In genomic region chr19:19538077-19538764, GRCh38 we compare ENCODE assay signal across 8 cellular contexts. TPM values are rescaled to one million over a fixed set of nuclear protein-coding genes. Genes with fewer than 3 reads are reported as not detected.
DNase-seq lines count a peak whose midpoint lies in the region; ATAC-seq and TF ChIP-seq lines count a peak whose summit lies in the region.

Gene CILP2 (plus strand): TSS chr19:19538265. CDS start chr19:19538350, 85 bp downstream.

- no peak for TF ChIP-seq CTCF in heart right ventricle (IDR thresholded peaks at IDR 0.05)

- H3K4me1 ChIP-seq in heart right ventricle, result peaks cover 9 to 35% (median 26%) of the 10 kb centered on the region in 9 donors

- no peaks in the 10 kb centered on the region for H3K9me3 ChIP-seq in heart right ventricle

- intact Hi-C loops in heart right ventricle (cut with DNase I), result loop anchor here in 4 of 10 donors (10.0 kb wide), 3 partner anchors 397 to 427 kb away; no protein-coding TSS in a partner anchor

- H3K36me3 ChIP-seq in heart right ventricle, result no peaks in the 10 kb centered on the region

- DNase-seq in stimulated activated CD4-positive, alpha-beta T cell treated with anti-CD3 and anti-CD28 coated beads, Interleukin-12 subunit alpha, Interleukin-12 subunit beta, amount 100 ng/mL, for 4 hours, result peak; percentile 51
- DNase-seq in stimulated activated CD4-positive, alpha-beta T cell treated with anti-CD3 and anti-CD28 coated beads, Interleukin-1b, Interleukin-23, amount 100 ng/mL, for 48 hours, result no peak
- DNase-seq in activated CD8-positive, alpha-beta memory T cell treated with anti-CD3 and anti-CD28 coated beads, Interleukin-2, amount 50 U/mL, for 4 hours, result peak; percentile 59
- peak in 1 of 2 donors; percentile 48 for DNase-seq in heart right ventricle

- WGBS in heart right ventricle, 2 donors, result 3% methylated on average over 45 to 56 of the region's 56 CpGs

- ATAC-seq in heart right ventricle (peak in 7 of 8 donors; percentile 14 to 48 (median 27)), GM18520 (IDR thresholded peaks at IDR 0.05; ENCODE audit: unreplicated experiment) (no peak), GM18870 (IDR thresholded peaks at IDR 0.05; ENCODE audit: unreplicated experiment) (no peak), GM21717 (IDR thresholded peaks at IDR 0.05; ENCODE audit: unreplicated experiment) (no peak)

- peaks cover 4 to 64% (median 53%) of the 10 kb centered on the region in 7 donors for H3K27me3 ChIP-seq in heart right ventricle

- peak within 1 kb of the TSS in 9 of 10 donors; percentile 19 to 47 (median 36) for H3K4me3 ChIP-seq in heart right ventricle
- H3K4me3 ChIP-seq in skin epidermis, result peak within 1 kb of the TSS in 4 of 7 experiments; percentile 7 to 39 (median 17)

- H3K27ac ChIP-seq in heart right ventricle (no peak within 1 kb of the TSS), skin epidermis (peak within 1 kb of the TSS in 2 of 21 experiments; percentile 36 to 39)

RNA-seq across cellular contexts. Expression of gene CILP2, which starts in this region (rescaled TPM):
- total RNA-seq in heart right ventricle, result under 1 TPM in 8 of 10 donors, not detected in 2; 0.09 to 0.61 (median 0.23) TPM
- polyA plus RNA-seq in heart right ventricle, result under 1 TPM; 0.07 to 0.23 TPM

Comparison
In these comparisons a context has a peak if more than half of its experiments do, and no peak if none do; other contexts are left out.
1. Peak in ATAC-seq and H3K4me3 ChIP-seq in heart right ventricle; RNA of the gene not detected or under 1 TPM.